ENCODE assay signal across 18 cellular contexts in genomic region chr1:166693158-166693557, GRCh38.
"Had no signal": no experiment of that assay in that cellular context is flagged by ENCODE, and none has a peak within 500 bp of the region (broad histone marks: within the 10 kb centered on the region; RNA-seq: fewer than 3 reads in every experiment).

No MANE protein-coding gene starts in this region.

- H3K36me3 Mint-ChIP-seq: memory B cell; naive thymus-derived CD4-positive, alpha-beta T cell had no signal

- H3K27me3 ChIP-seq: colonic mucosa, foreskin keratinocyte, left lung had no signal

- H3K4me1 Mint-ChIP-seq: memory B cell had no signal

- DNase-seq: colonic mucosa; cortex of kidney; effector CD4-positive, alpha-beta T cell; effector memory CD4-positive, alpha-beta T cell; heart right ventricle; hippocampal formation; left cardiac atrium; left lung; left ventricle myocardium superior; lower lobe of right lung; mesendoderm; midbrain; naive thymus-derived CD4-positive, alpha-beta T cell had no signal

- H3K4me3 Mint-ChIP-seq: dendritic cell treated with granulocyte-macrophage colony-stimulating factor and Interleukin-4, amounts not matched to agents 40 ng/mL and 50 ng/mL, for 4 days; memory B cell; naive thymus-derived CD4-positive, alpha-beta T cell had no signal

- H3K4me1 ChIP-seq: colonic mucosa, esophagus muscularis mucosa, foreskin keratinocyte, gastroesophageal sphincter, heart right ventricle, left lung, lower lobe of right lung had no signal

- H3K27ac Mint-ChIP-seq: dendritic cell treated with granulocyte-macrophage colony-stimulating factor and Interleukin-4, amounts not matched to agents 40 ng/mL and 50 ng/mL, for 4 days; memory B cell; naive thymus-derived CD4-positive, alpha-beta T cell had no signal

- H3K4me3 ChIP-seq: colonic mucosa, esophagus muscularis mucosa, gastroesophageal sphincter, heart right ventricle, left lung, lower lobe of right lung had no signal

- H3K9me3 Mint-ChIP-seq: dendritic cell treated with granulocyte-macrophage colony-stimulating factor and Interleukin-4, amounts not matched to agents 40 ng/mL and 50 ng/mL, for 4 days; memory B cell had no signal

- H3K9me3 ChIP-seq: colonic mucosa, esophagus muscularis mucosa, gastroesophageal sphincter, heart right ventricle, left lung, lower lobe of right lung had no signal

- H3K27ac ChIP-seq: colonic mucosa, esophagus muscularis mucosa, foreskin keratinocyte, gastroesophageal sphincter, heart right ventricle, left lung, lower lobe of right lung had no signal

- H3K27me3 Mint-ChIP-seq: dendritic cell treated with granulocyte-macrophage colony-stimulating factor and Interleukin-4, amounts not matched to agents 40 ng/mL and 50 ng/mL, for 4 days had no signal

- H3K36me3 ChIP-seq: colonic mucosa, esophagus muscularis mucosa, gastroesophageal sphincter, heart right ventricle, left lung, lower lobe of right lung had no signal
